9 cellular contexts compared by ENCODE assay signal in the genomic region with DNA sequence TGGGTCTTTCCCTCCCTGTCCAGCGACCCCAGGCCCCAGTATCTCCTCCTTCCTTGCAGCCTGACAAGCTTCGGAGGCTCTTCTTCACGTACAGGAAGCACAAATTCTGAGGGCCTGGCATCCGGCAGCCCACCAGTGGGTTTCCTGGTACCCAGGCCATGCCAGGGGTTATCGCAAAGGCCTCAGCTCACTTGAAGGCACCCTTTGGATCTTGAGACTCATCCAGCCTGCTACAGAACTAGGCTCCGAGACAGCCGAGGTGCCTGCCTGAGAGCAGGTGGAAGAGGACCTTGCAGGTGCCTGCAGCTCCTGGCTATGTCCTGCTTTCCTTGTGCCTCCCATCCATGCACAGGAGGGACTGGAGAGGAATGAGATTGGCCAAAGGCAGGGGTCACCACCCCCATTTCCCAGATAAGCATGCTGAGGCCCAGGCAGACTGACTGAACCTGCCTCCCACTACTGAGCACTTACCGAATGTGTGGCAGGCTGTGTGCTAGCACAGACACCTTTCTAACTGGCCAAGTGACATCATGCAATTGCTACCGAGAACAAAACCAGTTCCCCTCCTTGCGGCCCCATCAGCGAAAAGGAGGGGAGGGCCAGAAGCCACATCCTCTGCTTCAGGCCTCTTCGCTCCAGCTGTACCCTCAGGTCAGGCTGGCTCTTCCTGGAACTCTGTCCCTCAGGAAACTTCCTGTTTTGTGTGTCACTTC. TPM values are rescaled to one million over a fixed set of nuclear protein-coding genes. Genes with fewer than 3 reads are reported as not detected.
A peak's percentile ranks its signal among the peaks of the same experiment; 100 is the strongest.
DNase-seq lines count a peak whose midpoint lies in the region; ATAC-seq, FAIRE-seq and TF ChIP-seq lines count a peak whose summit lies in the region.
"Had no signal": no experiment of that assay in that cellular context is flagged by ENCODE, and none has a peak within 500 bp of the region (broad histone marks: within the 10 kb centered on the region; RNA-seq: fewer than 3 reads in every experiment).

No MANE protein-coding gene starts in this region.

- SMC1A ChIA-PET in GM12878 (lab: Charles Lee; ENCODE audit: uncharacterized antibody, unreplicated experiment) = interaction anchor here (0.7 to 13.4 kb wide), 14 partner anchors 9 to 144 kb away, joined by 3 to 184 read pairs (median 4); a partner anchor contains a TSS

- H3K27me3 ChIP-seq in GM12878 (replicated peaks in 1 of 2; ENCODE audit: control insufficient read depth in 2 of 2, insufficient read depth in 2 of 2, low read length in 1 of 2) = no peaks in the 10 kb centered on the region

- peak; percentile 30 to 76; a peak in 2 of 4 replicates for TF ChIP-seq EP300 in GM12878 (IDR thresholded peaks at IDR 0.05; ENCODE audit: borderline replicate concordance in 1 of 2, control insufficient read depth in 1 of 2, low read depth in 2 of 2, low read length in 2 of 2)

- RAD21 ChIA-PET in GM12878 (lab: Charles Lee; ENCODE audit: unreplicated experiment) = interaction anchor here (0.6 to 4.6 kb wide), 9 partner anchors 35 to 145 kb away, joined by 3 to 32 read pairs (median 5); no protein-coding TSS in a partner anchor

- TF ChIP-seq POLR2A in GM12878 (IDR thresholded peaks at IDR 0.05; ENCODE audit: low read depth, low read length) = peak; percentile 72
- no peak for TF ChIP-seq POLR2A in H54 (IDR thresholded peaks at IDR 0.05; ENCODE audit: low read depth, low read length)

- no peaks in the 10 kb centered on the region for H3K79me2 ChIP-seq in GM12878 (ENCODE audit: control insufficient read depth, insufficient read depth, low read length)

- BruUV-seq in GM12878 (replicated peaks; lab: Mats Ljungman, UMichigan) = no TSS peak

- H2AFZ ChIP-seq in GM12878 (ENCODE audit: control insufficient read depth, low read depth, low read length) = peak overlapping the region; percentile 33

- in situ Hi-C loops in GM12878 (cut with MboI) = no loop called here

- H3K9ac ChIP-seq in GM12878 (ENCODE audit: control insufficient read depth, insufficient read depth, low read length) = peak overlapping the region; percentile 39; the same call in 1 of the 2 replicates

- ATAC-seq in GM18502 (IDR thresholded peaks at IDR 0.05; ENCODE audit: poor library complexity, unreplicated experiment) (peak; percentile 91), HG02852 (IDR thresholded peaks at IDR 0.05; ENCODE audit: unreplicated experiment) (peak; percentile 82), GM12878 (peak; percentile 91)

- TF ChIP-seq CTCF in GM12878 (IDR thresholded peaks at IDR 0.05 in 2 of 3, conservative IDR thresholded peaks at IDR 0.05 in 1 of 3; ENCODE audit: control insufficient read depth in 2 of 3, extremely low read depth in 1 of 3, insufficient read depth in 1 of 3, low read depth in 3 of 3, low read length in 3 of 3) = no peak; a peak in 1 of 6 replicates

- peak overlapping the region; percentile 59 for H3K27ac ChIP-seq in GM12878 (ENCODE audit: control insufficient read depth, insufficient read depth)

- CTCF ChIA-PET in GM12878 (lab: Yijun Ruan, JAX) = interaction anchor here (0.9 to 14.0 kb wide), 11 partner anchors 10 to 192 kb away, joined by 3 to 327 read pairs (median 4); a partner anchor contains a TSS

- no peaks in the 10 kb centered on the region for H4K20me1 ChIP-seq in GM12878 (ENCODE audit: control insufficient read depth, insufficient read depth)

- H3K9me3 ChIP-seq in GM12878 (replicated peaks; ENCODE audit: control insufficient read depth, insufficient read depth, low read length) = no peaks in the 10 kb centered on the region

- FAIRE-seq in GM12878 (lab: Jason Lieb, UNC) = peak; percentile 92
- FAIRE-seq in H54 (lab: Jason Lieb, UNC) = no peak

- POLR2A ChIA-PET in GM12878 (lab: Charles Lee) = interaction anchor here (0.8 to 1.0 kb wide), 3 partner anchors 32 to 334 kb away, joined by 3 read pairs; a partner anchor contains a TSS

- no peak overlapping the region for H3K4me3 ChIP-seq in GM12878

- peaks cover 29% of the 10 kb centered on the region for H3K4me1 ChIP-seq in GM12878 (ENCODE audit: control insufficient read depth, insufficient read depth, low read length)

- intact Hi-C loops in GM12878 (cut with micrococcal nuclease; ENCODE audit: unreplicated experiment) = no loop called here

- DNase-seq in T follicular helper cell (ENCODE audit: low read depth) (peak; percentile 27), GM12878 (ENCODE audit: low read depth, low spot score) (peak; percentile 67), NCI-H69 (lab: John Stamatoyannopoulos, UW) (no peak), H54 (ENCODE audit: insufficient read length, low spot score) (no peak), iPS-NIHi11 (ENCODE audit: low spot score) (no peak)
- DNase-seq in stimulated activated CD8-positive, alpha-beta memory T cell treated with anti-CD3 and anti-CD28 coated beads, Interleukin-15, amount 100 ng/mL, for 48 hours (ENCODE audit: low read depth in 2 of 2) = peak; percentile 54 to 68

- H3K4me2 ChIP-seq in GM12878 (ENCODE audit: control insufficient read depth, insufficient read depth) = peak overlapping the region; percentile 36; the same call in 1 of the 2 replicates

- TF ChIP-seq RAD21 in GM12878 (IDR thresholded peaks at IDR 0.05; ENCODE audit: insufficient read depth, low read depth, low read length) = peak; percentile 29

- H3K36me3 ChIP-seq in GM12878 (ENCODE audit: control insufficient read depth in 2 of 2, insufficient read depth in 2 of 2, low read length in 1 of 2) = no peaks in the 10 kb centered on the region

- WGBS in GM12878 (ENCODE audit: insufficient coverage, insufficient replicate concordance, low lambda C conversion rate, missing lambda C conversion rate) = 51% methylated on average over 11 of the region's 12 CpGs

RNA-seq across cellular contexts. Expression of a gene that starts 11.2 kb away (rescaled TPM):
- total RNA-seq in GM12878 (2013; cell fraction: nucleolus; rRNA removed) = not detected in 2 replicates
- total RNA-seq in GM12878 (2014; rRNA removed) = 0.06 TPM in 1 of 2 replicates, not detected in the other
- total RNA-seq in GM12878 (2014; rRNA removed; fragmentation: Illumina TruSeq; extraction: Trizol) = not detected in 2 replicates
- total RNA-seq in GM12878 (2021) = 0.08 TPM in 1 of 2 replicates, not detected in the other
- not detected for polyA plus RNA-seq in GM12878 (2011; ENCODE audit: low read depth)
- not detected in 2 replicates for polyA plus RNA-seq in GM12878 (2011; rRNA removed)
- polyA plus RNA-seq in GM12878 (2011; cell fraction: cytosol; rRNA removed) = not detected in 2 replicates
- polyA plus RNA-seq in GM12878 (2011; cell fraction: nucleus; rRNA removed) = not detected in 2 replicates
- polyA plus RNA-seq in GM12878 (2012) = not detected in 2 replicates
- polyA plus RNA-seq in GM12878 (2014; fragmentation: Illumina TruSeq; extraction: Trizol) = 0.04 TPM in 1 of 2 replicates, not detected in the other
- polyA plus RNA-seq in GM12878 (2014; fragmentation: Nextera tagmentation; extraction: Ambion mirVana) = not detected
- polyA plus RNA-seq in GM12878 (2014; rRNA removed) = not detected in 2 replicates
- polyA plus RNA-seq in GM12878 (2016; fragmentation: Nextera tagmentation; extraction: Ambion mirVana) = not detected
- polyA minus RNA-seq in GM12878 (2011; rRNA and poly(A)+ RNA removed) = 0.10 and 0.15 TPM in 2 replicates
- polyA minus RNA-seq in GM12878 (2011; cell fraction: cytosol; rRNA and poly(A)+ RNA removed) = not detected in 2 replicates
- polyA minus RNA-seq in GM12878 (2011; cell fraction: nucleus; rRNA and poly(A)+ RNA removed) = 0.12 TPM in 1 of 2 replicates, not detected in the other
- total RNA-seq: pulmonary artery endothelial cell had no signal

RNA-seq across cellular contexts. Expression of a gene that starts 26.1 kb away (rescaled TPM):
- total RNA-seq in GM12878 (2013; cell fraction: nucleolus; rRNA removed) = 172 and 173 TPM in 2 replicates
- total RNA-seq in GM12878 (2014; rRNA removed) = 18.4 and 21.9 TPM in 2 replicates
- 17.0 and 20.4 TPM in 2 replicates for total RNA-seq in GM12878 (2014; rRNA removed; fragmentation: Illumina TruSeq; extraction: Trizol)
- 27.0 and 28.7 TPM in 2 replicates for total RNA-seq in GM12878 (2021)
- polyA plus RNA-seq in GM12878 (2011; ENCODE audit: low read depth) = 12.9 TPM
- polyA plus RNA-seq in GM12878 (2011; rRNA removed) = 53.4 and 75.9 TPM in 2 replicates
- 38.8 and 40.0 TPM in 2 replicates for polyA plus RNA-seq in GM12878 (2011; cell fraction: cytosol; rRNA removed)
- 110 and 121 TPM in 2 replicates for polyA plus RNA-seq in GM12878 (2011; cell fraction: nucleus; rRNA removed)
- 17.9 and 21.2 TPM in 2 replicates for polyA plus RNA-seq in GM12878 (2012)
- 22.7 and 26.1 TPM in 2 replicates for polyA plus RNA-seq in GM12878 (2014; fragmentation: Illumina TruSeq; extraction: Trizol)
- polyA plus RNA-seq in GM12878 (2014; fragmentation: Nextera tagmentation; extraction: Ambion mirVana) = 1 to 10 TPM; 1.3 to 1.4 TPM
- polyA plus RNA-seq in GM12878 (2014; rRNA removed) = 22.4 and 25.6 TPM in 2 replicates
- polyA plus RNA-seq in GM12878 (2016; fragmentation: Nextera tagmentation; extraction: Ambion mirVana) = 1 to 10 TPM; 2.7 to 8.2 TPM
- 50.3 and 51.8 TPM in 2 replicates for polyA minus RNA-seq in GM12878 (2011; rRNA and poly(A)+ RNA removed)
- polyA minus RNA-seq in GM12878 (2011; cell fraction: cytosol; rRNA and poly(A)+ RNA removed) = 14.4 and 14.8 TPM in 2 replicates
- polyA minus RNA-seq in GM12878 (2011; cell fraction: nucleus; rRNA and poly(A)+ RNA removed) = 35.9 and 50.8 TPM in 2 replicates

RNA-seq across cellular contexts. Expression of a gene that starts 27.7 kb away (rescaled TPM):
- total RNA-seq in GM12878 (2013; cell fraction: nucleolus; rRNA removed) = 0.69 and 1.5 TPM in 2 replicates
- 7.2 and 8.8 TPM in 2 replicates for total RNA-seq in GM12878 (2014; rRNA removed)
- 5.9 and 6.8 TPM in 2 replicates for total RNA-seq in GM12878 (2014; rRNA removed; fragmentation: Illumina TruSeq; extraction: Trizol)
- total RNA-seq in GM12878 (2021) = 6.9 and 7.2 TPM in 2 replicates
- polyA plus RNA-seq in GM12878 (2011; ENCODE audit: low read depth) = 2.3 TPM
- polyA plus RNA-seq in GM12878 (2011; rRNA removed) = 7.4 and 11.7 TPM in 2 replicates
- polyA plus RNA-seq in GM12878 (2011; cell fraction: cytosol; rRNA removed) = 7.8 and 10.2 TPM in 2 replicates
- 3.3 and 3.9 TPM in 2 replicates for polyA plus RNA-seq in GM12878 (2011; cell fraction: nucleus; rRNA removed)
- 3.1 and 3.4 TPM in 2 replicates for polyA plus RNA-seq in GM12878 (2012)
- 7.9 and 11.7 TPM in 2 replicates for polyA plus RNA-seq in GM12878 (2014; fragmentation: Illumina TruSeq; extraction: Trizol)
- polyA plus RNA-seq in GM12878 (2014; fragmentation: Nextera tagmentation; extraction: Ambion mirVana) = 1 to 10 TPM in 1 of 2 experiments, under 1 TPM in 1; 0.56 to 1.6 TPM
- 7.2 and 8.2 TPM in 2 replicates for polyA plus RNA-seq in GM12878 (2014; rRNA removed)
- polyA plus RNA-seq in GM12878 (2016; fragmentation: Nextera tagmentation; extraction: Ambion mirVana) = 10 to 100 TPM in 1 of 2 experiments, 1 to 10 TPM in 1; 1.5 to 12.1 TPM
- 10.4 and 22.3 TPM in 2 replicates for polyA minus RNA-seq in GM12878 (2011; rRNA and poly(A)+ RNA removed)
- polyA minus RNA-seq in GM12878 (2011; cell fraction: cytosol; rRNA and poly(A)+ RNA removed) = 2.6 and 3.7 TPM in 2 replicates
- 0.73 and 1.2 TPM in 2 replicates for polyA minus RNA-seq in GM12878 (2011; cell fraction: nucleus; rRNA and poly(A)+ RNA removed)

RNA-seq across cellular contexts. Expression of a gene that starts 45.6 kb away (rescaled TPM):
- total RNA-seq in GM12878 (2013; cell fraction: nucleolus; rRNA removed) = 101 and 106 TPM in 2 replicates
- total RNA-seq in GM12878 (2014; rRNA removed) (83.9 and 99.1 TPM in 2 replicates), GM12878 (2014; rRNA removed; fragmentation: Illumina TruSeq; extraction: Trizol) (105 and 121 TPM in 2 replicates), GM12878 (2021) (175 and 193 TPM in 2 replicates)
- 56.2 TPM for polyA plus RNA-seq in GM12878 (2011; ENCODE audit: low read depth)
- polyA plus RNA-seq in GM12878 (2011; rRNA removed) (238 and 315 TPM in 2 replicates), GM12878 (2014; fragmentation: Illumina TruSeq; extraction: Trizol) (173 and 178 TPM in 2 replicates), GM12878 (2014; fragmentation: Nextera tagmentation; extraction: Ambion mirVana) (100 to 1,000 TPM; 197 to 231 TPM), GM12878 (2014; rRNA removed) (123 and 125 TPM in 2 replicates), GM12878 (2016; fragmentation: Nextera tagmentation; extraction: Ambion mirVana) (100 to 1,000 TPM; 245 to 254 TPM)
- polyA plus RNA-seq in GM12878 (2011; cell fraction: cytosol; rRNA removed) = 108 and 181 TPM in 2 replicates
- 117 and 147 TPM in 2 replicates for polyA plus RNA-seq in GM12878 (2011; cell fraction: nucleus; rRNA removed)
- polyA plus RNA-seq in GM12878 (2012) = 82.5 and 109 TPM in 2 replicates
- polyA minus RNA-seq in GM12878 (2011; rRNA and poly(A)+ RNA removed) = 172 and 266 TPM in 2 replicates
- polyA minus RNA-seq in GM12878 (2011; cell fraction: cytosol; rRNA and poly(A)+ RNA removed) = 75.4 and 97.9 TPM in 2 replicates
- 43.5 and 60.8 TPM in 2 replicates for polyA minus RNA-seq in GM12878 (2011; cell fraction: nucleus; rRNA and poly(A)+ RNA removed)

Comparison
In these comparisons a context has a peak if more than half of its experiments do, and no peak if none do; other contexts are left out.
1. DNase-seq: peak in T follicular helper cell (single experiment), GM12878 (single experiment) and stimulated activated CD8-positive, alpha-beta memory T cell treated with anti-CD3 and anti-CD28 coated beads, Interleukin-15, amount 100 ng/mL, for 48 hours (2 of 2); none in NCI-H69 (single experiment), H54 (single experiment) and iPS-NIHi11 (single experiment).
2. Peak in every context shown above with its lines, with median percentiles within 50 percentile points of each other: ATAC-seq.